ENCODE assay signal across 2 cellular contexts in genomic region chr20:58569211-58570125, GRCh38.
TF ChIP-seq lines count a peak whose summit lies in the region.

No MANE protein-coding gene starts in this region.

TF ChIP-seq in HEK293, 187 proteins besides CTCF, POLR2A, EP300 and RAD21:
- TF ChIP-seq EGR2 (tag by site-specific recombination; IDR thresholded peaks at IDR 0.05; ENCODE audit: low read depth) (peak; percentile 59; the same call in 1 of the 2 replicates), ZFP41 (tag by site-specific recombination; IDR thresholded peaks at IDR 0.05; ENCODE audit: borderline replicate concordance) (no peak), ZFHX2 (tag by site-specific recombination; conservative IDR thresholded peaks at IDR 0.05) (peak; percentile 49)

TF ChIP-seq in H1, 55 proteins besides CTCF, POLR2A, EP300 and RAD21:
- TF ChIP-seq KDM5A (IDR thresholded peaks at IDR 0.05; ENCODE audit: low read length) (no peak), CHD1 (IDR thresholded peaks at IDR 0.05; ENCODE audit: low read depth, low read length) (no peak), CEBPB (IDR thresholded peaks at IDR 0.05; ENCODE audit: low read depth, low read length) (peak; percentile 77)
